ENCODE assay signal across 7 cellular contexts in the genomic region with DNA sequence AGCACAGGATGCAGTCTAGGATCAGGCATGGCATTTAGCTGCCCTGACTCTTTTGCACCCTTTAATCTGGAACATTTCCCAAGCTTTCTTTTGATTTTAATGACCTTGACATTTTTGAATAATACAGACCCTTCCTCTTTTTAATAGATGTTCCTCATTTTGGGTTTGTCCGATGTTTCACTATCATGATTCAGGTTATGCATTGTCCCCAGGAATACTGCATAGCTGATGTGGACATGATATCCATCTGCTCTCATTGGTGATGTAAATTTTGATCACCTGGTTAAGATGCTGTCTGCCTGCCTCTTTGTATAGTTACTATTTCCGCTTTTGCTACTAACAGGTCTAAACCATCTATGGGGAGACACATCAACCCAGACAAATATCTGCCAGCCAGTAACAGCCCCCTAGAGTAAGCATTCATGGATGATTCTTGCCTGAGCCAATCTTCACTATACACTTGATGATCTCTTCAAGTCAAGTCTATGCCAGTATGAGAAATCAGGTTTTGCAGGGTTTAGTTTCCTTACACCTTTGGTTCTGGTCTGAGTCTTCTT. TPM values are rescaled to one million over a fixed set of nuclear protein-coding genes. Genes with fewer than 3 reads are reported as not detected.
A peak's percentile ranks its signal among the peaks of the same experiment; 100 is the strongest.
DNase-seq lines count a peak whose midpoint lies in the region; ATAC-seq, FAIRE-seq and TF ChIP-seq lines count a peak whose summit lies in the region.

No MANE protein-coding gene starts in this region.

- no peak overlapping the region for H2BK20ac ChIP-seq in H9 (ENCODE audit: low read depth, low read length, poor library complexity, severe bottlenecking)

- no peak overlapping the region for H3K27ac Mint-ChIP-seq in H9
- H3K27ac Mint-ChIP-seq in stimulated activated naive B cell treated with anti-CD40 and anti-IgM and Interleukin-4, amounts not matched to agents 10 μg/mL and 1 μg/mL and 100 μg/mL, for 72 hours: peak overlapping the region; percentile 99

- TF ChIP-seq POLR2A in H54 (IDR thresholded peaks at IDR 0.05; ENCODE audit: low read depth, low read length): no peak

- H3K79me1 ChIP-seq in H9 (ENCODE audit: insufficient read depth, low read depth, low read length, poor library complexity, severe bottlenecking): peaks cover 9% of the 10 kb centered on the region

- H4K91ac ChIP-seq in H9 (ENCODE audit: insufficient read length, low read depth, low read length): no peak overlapping the region

- H3K4me2 ChIP-seq in H9 (ENCODE audit: insufficient read depth, insufficient read length, low read length): peak overlapping the region; percentile 58

- DNase-seq in H9: no peak
- peak; percentile 74 to 91 for DNase-seq in NCI-H526 (lab: John Stamatoyannopoulos, UW)
- DNase-seq in epithelial cell of esophagus (ENCODE audit: low read depth): no peak
- DNase-seq in stimulated activated naive B cell treated with anti-CD40 and anti-IgM and Interleukin-4, amounts not matched to agents 10 μg/mL and 1 μg/mL and 100 μg/mL, for 72 hours: no peak
- DNase-seq in NCI-H1092 treated with DMSO at 0.1 percent for 48 hours (lab: John Stamatoyannopoulos, UW): no peak
- DNase-seq in H54 (ENCODE audit: insufficient read length, low spot score): no peak

- no peak for FAIRE-seq in H54 (lab: Jason Lieb, UNC)

- peaks cover 15% of the 10 kb centered on the region for H3K23me2 ChIP-seq in H9 (ENCODE audit: insufficient read length, low read depth, low read length, poor library complexity, severe bottlenecking)

- no peak overlapping the region for H2BK12ac ChIP-seq in H9 (ENCODE audit: insufficient read length, low read depth, low read length)

- no peak overlapping the region for H3K9ac ChIP-seq in H9 (ENCODE audit: extremely low read depth, insufficient read length, low read length)

- no peaks in the 10 kb centered on the region; a peak in 1 of 5 replicates for H3K9me3 Mint-ChIP-seq in H9
- H3K9me3 Mint-ChIP-seq in stimulated activated naive B cell treated with anti-CD40 and anti-IgM and Interleukin-4, amounts not matched to agents 10 μg/mL and 1 μg/mL and 100 μg/mL, for 72 hours: no peaks in the 10 kb centered on the region

- H2AFZ ChIP-seq in H9 (ENCODE audit: low read length): no peak overlapping the region

- no peak overlapping the region for H3T11ph ChIP-seq in H9 (ENCODE audit: low read length)

- H2BK5ac ChIP-seq in H9 (ENCODE audit: insufficient read length, low read length): no peak overlapping the region

- peak overlapping the region; percentile 62 for H3K4me3 ChIP-seq in epithelial cell of esophagus (ENCODE audit: low read length)

- no peaks in the 10 kb centered on the region for H3K27me3 ChIP-seq in H9 (ENCODE audit: insufficient read depth, low read length)

- no peak overlapping the region for H3K14ac ChIP-seq in H9 (ENCODE audit: insufficient read depth, low read length)

- peaks cover 4% of the 10 kb centered on the region; the same call in 1 of the 2 replicates for H3K4me1 ChIP-seq in H9 (ENCODE audit: insufficient read depth, low read length)

- peak overlapping the region; percentile 87 to 93 for H3K4me3 Mint-ChIP-seq in H9
- peak overlapping the region; percentile 92 to 94 for H3K4me3 Mint-ChIP-seq in stimulated activated naive B cell treated with anti-CD40 and anti-IgM and Interleukin-4, amounts not matched to agents 10 μg/mL and 1 μg/mL and 100 μg/mL, for 72 hours

- peak; percentile 31 for ATAC-seq in GM18868 (IDR thresholded peaks at IDR 0.05; ENCODE audit: unreplicated experiment)
- peak; percentile 45 to 51 for ATAC-seq in stimulated activated naive B cell treated with anti-CD40 and anti-IgM and Interleukin-4, amounts not matched to agents 10 μg/mL and 1 μg/mL and 100 μg/mL, for 72 hours (replicated peaks)

- no peak overlapping the region for H2BK15ac ChIP-seq in H9 (ENCODE audit: low read depth, low read length)

- no peak overlapping the region for H3K56ac ChIP-seq in H9 (ENCODE audit: insufficient read length, low read depth, low read length)

- WGBS in H9 (ENCODE audit: extremely low coverage, insufficient read length, low lambda C conversion rate): no CpG with 5 or more reads among the region's 2 CpGs

- H3K36me3 Mint-ChIP-seq in H9 (ENCODE audit: insufficient read depth in 1 of 3, low read depth in 3 of 3): no peaks in the 10 kb centered on the region; a peak in 1 of 7 replicates
- H3K36me3 Mint-ChIP-seq in stimulated activated naive B cell treated with anti-CD40 and anti-IgM and Interleukin-4, amounts not matched to agents 10 μg/mL and 1 μg/mL and 100 μg/mL, for 72 hours: peaks cover 15 to 33% of the 10 kb centered on the region in 2 donors

- H3K9me3 ChIP-seq in H9 (ENCODE audit: control insufficient read depth, low read depth, low read length): no peaks in the 10 kb centered on the region

- H3K4me1 Mint-ChIP-seq in H9: peaks cover 19 to 22% of the 10 kb centered on the region in 2 experiments
- H3K4me1 Mint-ChIP-seq in stimulated activated naive B cell treated with anti-CD40 and anti-IgM and Interleukin-4, amounts not matched to agents 10 μg/mL and 1 μg/mL and 100 μg/mL, for 72 hours: peaks cover 40 to 82% of the 10 kb centered on the region in 2 donors

- H2BK120ac ChIP-seq in H9 (ENCODE audit: low read depth, low read length, poor library complexity, severe bottlenecking): no peak overlapping the region

- H3K27ac ChIP-seq in H9 (ENCODE audit: insufficient read length, low read depth, low read length): no peak overlapping the region

- H3K23ac ChIP-seq in H9 (ENCODE audit: insufficient read length, low read depth, low read length): no peak overlapping the region

- H4K20me1 ChIP-seq in H9 (ENCODE audit: control insufficient read depth, insufficient read depth, insufficient read length): no peaks in the 10 kb centered on the region

- H2AK5ac ChIP-seq in H9 (ENCODE audit: insufficient read length, low read length): no peak overlapping the region

- H4K8ac ChIP-seq in H9 (replicated peaks; ENCODE audit: insufficient read length, low read depth, low read length): no peak overlapping the region

- H3K79me2 ChIP-seq in H9 (ENCODE audit: insufficient read depth, low read length): peaks cover 3% of the 10 kb centered on the region; the same call in 1 of the 2 replicates

- no peak overlapping the region for H3K18ac ChIP-seq in H9 (ENCODE audit: insufficient read length, low read depth, low read length)

- H3K27me3 Mint-ChIP-seq in H9 (ENCODE audit: low read depth): peaks cover 4% of the 10 kb centered on the region
- H3K27me3 Mint-ChIP-seq in stimulated activated naive B cell treated with anti-CD40 and anti-IgM and Interleukin-4, amounts not matched to agents 10 μg/mL and 1 μg/mL and 100 μg/mL, for 72 hours: no peaks in the 10 kb centered on the region

- no peak overlapping the region for H4K5ac ChIP-seq in H9 (ENCODE audit: insufficient read length, low read depth, low read length)

- H3K4ac ChIP-seq in H9 (ENCODE audit: low read depth, low read length): no peak overlapping the region

- TF ChIP-seq CTCF in H9 (conservative IDR thresholded peaks at IDR 0.05): no peak
- no peak for TF ChIP-seq CTCF in epithelial cell of esophagus (IDR thresholded peaks at IDR 0.05; ENCODE audit: insufficient read depth, low read depth, low read length, missing control alignments)

RNA-seq across cellular contexts. Expression of a gene that starts 50.6 kb away (rescaled TPM):
- 12.1 and 12.9 TPM in 2 replicates for total RNA-seq in H9 (2021)

Comparison
In these comparisons a context has a peak if more than half of its experiments do, and no peak if none do; other contexts are left out.
1. DNase-seq: peak in NCI-H526 (2 of 2); none in H9 (single experiment), epithelial cell of esophagus (single experiment), stimulated activated naive B cell treated with anti-CD40 and anti-IgM and Interleukin-4, amounts not matched to agents 10 μg/mL and 1 μg/mL and 100 μg/mL, for 72 hours (single experiment), NCI-H1092 treated with DMSO at 0.1 percent for 48 hours (single experiment) and H54 (single experiment).